8 cellular contexts compared by ENCODE assay signal in genomic region chr12:48106574-48107251, GRCh38. TPM values are rescaled to one million over a fixed set of nuclear protein-coding genes. Genes with fewer than 3 reads are reported as not detected.
DNase-seq lines count a peak whose midpoint lies in the region; ATAC-seq and TF ChIP-seq lines count a peak whose summit lies in the region.

No MANE protein-coding gene starts in this region.

- intact Hi-C loops in left lung (cut with DNase I) = loop anchor here in 1 of 2 donors (5.0 kb wide), 1 partner anchor 51 kb away; the partner anchor contains the start of gene ASB8
- intact Hi-C loops in transverse colon (cut with DNase I; ENCODE audit: low total_unique reads) = loop anchor here (10.0 kb wide), 1 partner anchor 48 kb away; the partner anchor contains the start of gene ASB8

- H3K4me3 ChIP-seq in left lung = peak overlapping the region; percentile 85 to 88
- H3K4me3 ChIP-seq in transverse colon = peak overlapping the region in 3 of 4 donors; percentile 84 to 91 (median 90)

- TF ChIP-seq EP300 in transverse colon (IDR thresholded peaks at IDR 0.05; ENCODE audit: low read depth) = no peak

- H3K27me3 Mint-ChIP-seq in activated T-cell treated with anti-CD3 and anti-CD28 coated beads, Interleukin-2, amount 50 U/mL, for 24 hours = no peaks in the 10 kb centered on the region
- H3K27me3 Mint-ChIP-seq in activated naive CD8-positive, alpha-beta T cell treated with anti-CD3 and anti-CD28 coated beads for 36 hours = no peaks in the 10 kb centered on the region

- in situ Hi-C loops in transverse colon (cut with MboI; ENCODE audit: low pct_ligation_motif_present in 1 of 4, low pct_unique_long_range_greater_than_20kb in 1 of 4, low sequenced_read_pairs in 3 of 4) = loop anchor here in 1 of 4 donors (10.0 kb wide), 1 partner anchor 58 kb away; no protein-coding TSS in a partner anchor

- peaks cover 46% of the 10 kb centered on the region for H3K4me1 Mint-ChIP-seq in activated T-cell treated with anti-CD3 and anti-CD28 coated beads, Interleukin-2, amount 50 U/mL, for 24 hours (ENCODE audit: low read depth)
- peaks cover 41% of the 10 kb centered on the region for H3K4me1 Mint-ChIP-seq in activated naive CD8-positive, alpha-beta T cell treated with anti-CD3 and anti-CD28 coated beads for 36 hours

- no peak for DNase-seq in activated T-cell treated with anti-CD3 and anti-CD28 coated beads, Interleukin-2, amount 50 U/mL, for 24 hours
- no peak for DNase-seq in activated T-cell treated with anti-CD3 and anti-CD28 coated beads for 4 hours
- no peak for DNase-seq in activated naive CD8-positive, alpha-beta T cell treated with anti-CD3 and anti-CD28 coated beads for 36 hours
- DNase-seq in left lung = no peak
- DNase-seq in transverse colon = no peak
- no peak for DNase-seq in H4 (ENCODE audit: low spot score)
- DNase-seq in NCI-H345 (lab: John Stamatoyannopoulos, UW) = no peak

- TF ChIP-seq CTCF in left lung (IDR thresholded peaks at IDR 0.05) (no peak), transverse colon (IDR thresholded peaks at IDR 0.05) (no peak)

- H3K27ac ChIP-seq in left lung (peak overlapping the region; percentile 96 to 97), transverse colon (peak overlapping the region; percentile 90 to 94 (median 93))

- WGBS in transverse colon (ENCODE audit: low coverage in 1 of 2), 2 donors = 8 to 27% methylated on average over 1 to 2 of the region's 2 CpGs

- peaks cover 14% of the 10 kb centered on the region for H3K36me3 Mint-ChIP-seq in activated T-cell treated with anti-CD3 and anti-CD28 coated beads, Interleukin-2, amount 50 U/mL, for 24 hours (ENCODE audit: low read depth)
- H3K36me3 Mint-ChIP-seq in activated naive CD8-positive, alpha-beta T cell treated with anti-CD3 and anti-CD28 coated beads for 36 hours = peaks cover 5% of the 10 kb centered on the region

- H3K4me3 Mint-ChIP-seq in activated T-cell treated with anti-CD3 and anti-CD28 coated beads, Interleukin-2, amount 50 U/mL, for 24 hours = peak overlapping the region; percentile 89
- H3K4me3 Mint-ChIP-seq in activated naive CD8-positive, alpha-beta T cell treated with anti-CD3 and anti-CD28 coated beads for 36 hours = peak overlapping the region; percentile 81

- ATAC-seq in left lung = no peak
- no peak for ATAC-seq in GM18519 (IDR thresholded peaks at IDR 0.05; ENCODE audit: low FRiP score, unreplicated experiment)

- peak overlapping the region; percentile 96 for H3K27ac Mint-ChIP-seq in activated T-cell treated with anti-CD3 and anti-CD28 coated beads, Interleukin-2, amount 50 U/mL, for 24 hours
- peak overlapping the region; percentile 95 for H3K27ac Mint-ChIP-seq in activated naive CD8-positive, alpha-beta T cell treated with anti-CD3 and anti-CD28 coated beads for 36 hours

- no peaks in the 10 kb centered on the region for H3K27me3 ChIP-seq in left lung
- H3K27me3 ChIP-seq in transverse colon = no peaks in the 10 kb centered on the region

- H3K4me1 ChIP-seq in left lung (peaks cover 17 to 37% of the 10 kb centered on the region in 2 donors), transverse colon (peaks cover 8 to 21% (median 17%) of the 10 kb centered on the region in 4 donors)

- TF ChIP-seq POLR2A in transverse colon (IDR thresholded peaks at IDR 0.05) = no peak

- H3K9me3 Mint-ChIP-seq in activated T-cell treated with anti-CD3 and anti-CD28 coated beads, Interleukin-2, amount 50 U/mL, for 24 hours = no peaks in the 10 kb centered on the region
- H3K9me3 Mint-ChIP-seq in activated naive CD8-positive, alpha-beta T cell treated with anti-CD3 and anti-CD28 coated beads for 36 hours = no peaks in the 10 kb centered on the region

- H3K36me3 ChIP-seq in left lung (no peaks in the 10 kb centered on the region), transverse colon (no peaks in the 10 kb centered on the region)

- no peaks in the 10 kb centered on the region for H3K9me3 ChIP-seq in left lung
- H3K9me3 ChIP-seq in transverse colon = no peaks in the 10 kb centered on the region

RNA-seq across cellular contexts. Expression of gene SENP1, which starts 0.8 kb away (rescaled TPM):
- 10 to 100 TPM; 42.6 to 53.6 TPM for total RNA-seq in activated naive CD8-positive, alpha-beta T cell treated with anti-CD3 and anti-CD28 coated beads for 36 hours
- 10 to 100 TPM; 13.3 to 19.2 TPM for total RNA-seq in left lung
- 10 to 100 TPM in 2 of 4 donors, 1 to 10 TPM in 2; 2.2 to 20.3 (median 10.5) TPM for total RNA-seq in transverse colon
- 29.2 and 35.8 TPM in 2 replicates for total RNA-seq in H4 (2014; rRNA removed; shearing (Covaris generic))

RNA-seq across cellular contexts. Expression of gene PFKM, which starts 12.5 kb away (rescaled TPM):
- 10 to 100 TPM; 65.4 to 67.7 TPM for total RNA-seq in activated naive CD8-positive, alpha-beta T cell treated with anti-CD3 and anti-CD28 coated beads for 36 hours
- total RNA-seq in left lung = 10 to 100 TPM; 52.3 to 61.6 TPM
- total RNA-seq in transverse colon = 10 to 100 TPM; 21.7 to 48.8 (median 32.7) TPM
- 52.7 and 56.5 TPM in 2 replicates for total RNA-seq in H4 (2014; rRNA removed; shearing (Covaris generic))

RNA-seq across cellular contexts. Expression of gene ASB8, which starts 50.6 kb away (rescaled TPM):
- total RNA-seq in activated naive CD8-positive, alpha-beta T cell treated with anti-CD3 and anti-CD28 coated beads for 36 hours = 10 to 100 TPM; 29.9 to 30.3 TPM
- total RNA-seq in left lung (10 to 100 TPM; 26.8 to 30.4 TPM), transverse colon (10 to 100 TPM; 13.3 to 39.0 (median 23.3) TPM)
- total RNA-seq in H4 (2014; rRNA removed; shearing (Covaris generic)) = 22.6 and 37.1 TPM in 2 replicates
